In genomic region chrX:137545711-137546651, GRCh38 we compare ENCODE assay signal across 35 cellular contexts. TPM values are rescaled to one million over a fixed set of nuclear protein-coding genes. Genes with fewer than 3 reads are reported as not detected.
"Had no signal": no experiment of that assay in that cellular context is flagged by ENCODE, and none has a peak within 500 bp of the region (broad histone marks: within the 10 kb centered on the region; RNA-seq: fewer than 3 reads in every experiment).

No MANE protein-coding gene starts in this region.

- H3K4me3 ChIP-seq: ascending aorta, cardiac muscle cell, coronary artery, dorsolateral prefrontal cortex, gastroesophageal sphincter, left lung, lower lobe of right lung, skin epidermis, tibial nerve had no signal

- H3K4me3 Mint-ChIP-seq: activated CD8-positive, alpha-beta memory T cell treated with anti-CD3 and anti-CD28 coated beads, Interleukin-2, amount 10 ng/mL, durations not matched to agents 7 days and 5 days; activated CD8-positive, alpha-beta T cell treated with anti-CD3 and anti-CD28 coated beads, Interleukin-2, amount 10 ng/mL, durations not matched to agents 7 days and 5 days; activated naive CD8-positive, alpha-beta T cell treated with anti-CD3 and anti-CD28 coated beads, Interleukin-2, amount 10 ng/mL, durations not matched to agents 7 days and 5 days; effector memory CD8-positive, alpha-beta T cell; natural killer cell treated with Interleukin-12 subunit alpha and Interleukin-12 subunit beta and Interleukin-15 and Interleukin-18, amount 100 ng/mL, for 72 hours; stimulated activated memory B cell treated with anti-CD40 and anti-IgM and Interleukin-4, amounts not matched to agents 10 μg/mL and 1 μg/mL and 100 μg/mL, for 72 hours; T-helper 17 cell had no signal

- H3K36me3 Mint-ChIP-seq: activated CD8-positive, alpha-beta memory T cell treated with anti-CD3 and anti-CD28 coated beads, Interleukin-2, amount 10 ng/mL, durations not matched to agents 7 days and 5 days; activated naive CD8-positive, alpha-beta T cell treated with anti-CD3 and anti-CD28 coated beads, Interleukin-2, amount 10 ng/mL, durations not matched to agents 7 days and 5 days; brain; natural killer cell treated with Interleukin-12 subunit alpha and Interleukin-12 subunit beta and Interleukin-15 and Interleukin-18, amount 100 ng/mL, for 72 hours; stimulated activated memory B cell treated with anti-CD40 and anti-IgM and Interleukin-4, amounts not matched to agents 10 μg/mL and 1 μg/mL and 100 μg/mL, for 72 hours had no signal

- H3K9me3 Mint-ChIP-seq: natural killer cell treated with Interleukin-12 subunit alpha and Interleukin-12 subunit beta and Interleukin-15 and Interleukin-18, amount 100 ng/mL, for 72 hours; stimulated activated memory B cell treated with anti-CD40 and anti-IgM and Interleukin-4, amounts not matched to agents 10 μg/mL and 1 μg/mL and 100 μg/mL, for 72 hours had no signal

- H3K9me3 ChIP-seq: ascending aorta, gastroesophageal sphincter, left lung, lower lobe of right lung, neutrophil, tibial nerve had no signal

- ATAC-seq: activated CD8-positive, alpha-beta memory T cell treated with anti-CD3 and anti-CD28 coated beads, Interleukin-2, amount 10 ng/mL, durations not matched to agents 7 days and 5 days; activated CD8-positive, alpha-beta T cell treated with anti-CD3 and anti-CD28 coated beads, Interleukin-2, amount 10 ng/mL, durations not matched to agents 7 days and 5 days; effector memory CD8-positive, alpha-beta T cell; gastroesophageal sphincter; left lung; lower lobe of right lung; sciatic nerve; stimulated activated memory B cell treated with anti-CD40 and anti-IgM and Interleukin-4, amounts not matched to agents 10 μg/mL and 1 μg/mL and 100 μg/mL, for 72 hours; T-helper 17 cell had no signal

- H3K4me1 Mint-ChIP-seq: activated CD8-positive, alpha-beta memory T cell treated with anti-CD3 and anti-CD28 coated beads, Interleukin-2, amount 10 ng/mL, durations not matched to agents 7 days and 5 days; activated naive CD8-positive, alpha-beta T cell treated with anti-CD3 and anti-CD28 coated beads, Interleukin-2, amount 10 ng/mL, durations not matched to agents 7 days and 5 days; stimulated activated memory B cell treated with anti-CD40 and anti-IgM and Interleukin-4, amounts not matched to agents 10 μg/mL and 1 μg/mL and 100 μg/mL, for 72 hours had no signal

- DNase-seq: activated CD8-positive, alpha-beta memory T cell treated with anti-CD3 and anti-CD28 coated beads, Interleukin-2, amount 10 ng/mL, durations not matched to agents 7 days and 5 days; activated CD8-positive, alpha-beta T cell treated with anti-CD3 and anti-CD28 coated beads, Interleukin-2, amount 10 ng/mL, durations not matched to agents 7 days and 5 days; activated naive CD4-positive, alpha-beta T cell treated with Interleukin-2 at 50 U/mL for 16 hours; activated naive CD8-positive, alpha-beta T cell treated with anti-CD3 and anti-CD28 coated beads, Interleukin-2, amount 10 ng/mL, durations not matched to agents 7 days and 5 days; activated T-cell treated with anti-CD3 and anti-CD28 coated beads, Interleukin-2, amount 50 U/mL, for 48 hours; cerebellar nuclear complex; dorsolateral prefrontal cortex; effector memory CD8-positive, alpha-beta T cell; head of caudate nucleus; hippocampal formation; left lung; lower lobe of right lung; mesenchymal stem cell; stimulated activated CD4-positive, alpha-beta T cell treated with anti-CD3 and anti-CD28 coated beads, Interleukin-1b, Interleukin-23, amount 100 ng/mL, for 48 hours; stimulated activated CD4-positive, alpha-beta T cell treated with anti-CD3 and anti-CD28 coated beads, Interleukin-4, amount 100 ng/mL, for 4 hours; stimulated activated CD8-positive, alpha-beta memory T cell treated with anti-CD3 and anti-CD28 coated beads, Interleukin-4, amount 100 ng/mL, for 48 hours; SW 1271; T-helper 17 cell had no signal

- H3K27ac Mint-ChIP-seq: activated CD8-positive, alpha-beta memory T cell treated with anti-CD3 and anti-CD28 coated beads, Interleukin-2, amount 10 ng/mL, durations not matched to agents 7 days and 5 days; activated CD8-positive, alpha-beta T cell treated with anti-CD3 and anti-CD28 coated beads, Interleukin-2, amount 10 ng/mL, durations not matched to agents 7 days and 5 days; activated naive CD8-positive, alpha-beta T cell treated with anti-CD3 and anti-CD28 coated beads, Interleukin-2, amount 10 ng/mL, durations not matched to agents 7 days and 5 days; effector memory CD8-positive, alpha-beta T cell; natural killer cell treated with Interleukin-12 subunit alpha and Interleukin-12 subunit beta and Interleukin-15 and Interleukin-18, amount 100 ng/mL, for 72 hours; stimulated activated memory B cell treated with anti-CD40 and anti-IgM and Interleukin-4, amounts not matched to agents 10 μg/mL and 1 μg/mL and 100 μg/mL, for 72 hours; T-helper 17 cell had no signal

RNA-seq across cellular contexts. Expression of gene ZIC3, which starts 19.9 kb away (rescaled TPM):
- total RNA-seq: activated CD8-positive, alpha-beta memory T cell treated with anti-CD3 and anti-CD28 coated beads, Interleukin-2, amount 10 ng/mL, durations not matched to agents 7 days and 5 days; activated CD8-positive, alpha-beta T cell treated with anti-CD3 and anti-CD28 coated beads, Interleukin-2, amount 10 ng/mL, durations not matched to agents 7 days and 5 days; activated naive CD8-positive, alpha-beta T cell treated with anti-CD3 and anti-CD28 coated beads, Interleukin-2, amount 10 ng/mL, durations not matched to agents 7 days and 5 days; ascending aorta; endothelial cell of umbilical vein; fibroblast of lung; fibroblast of villous mesenchyme; gastroesophageal sphincter; left lung; lower lobe of right lung; mononuclear cell; natural killer cell treated with Interleukin-12 subunit alpha and Interleukin-12 subunit beta and Interleukin-15 and Interleukin-18, amount 100 ng/mL, for 72 hours; posterior vena cava; sciatic nerve; T-helper 17 cell; tibial nerve; ureter had no signal
